In genomic region chr10:77187376-77187999, GRCh38 we compare ENCODE assay signal across 1 cellular context.
TF ChIP-seq lines count a peak whose summit lies in the region.

No MANE protein-coding gene starts in this region.

TF ChIP-seq in IMR-90, 13 proteins besides CTCF, POLR2A, EP300 and RAD21 (continued from another document):
- TF ChIP-seq USF2 (IDR thresholded peaks at IDR 0.05; ENCODE audit: low read depth, low read length), result no peak
- TF ChIP-seq RCOR1 (IDR thresholded peaks at IDR 0.05; ENCODE audit: insufficient replicate concordance, low read length), result no peak
- no peak for TF ChIP-seq MAZ (IDR thresholded peaks at IDR 0.05; ENCODE audit: borderline replicate concordance, low read depth, low read length)
- TF ChIP-seq NFE2L2 (IDR thresholded peaks at IDR 0.05; ENCODE audit: low read depth, low read length), result no peak
TF ChIP-seq in IMR-90: peak in this region for 0.
